In the genomic region with DNA sequence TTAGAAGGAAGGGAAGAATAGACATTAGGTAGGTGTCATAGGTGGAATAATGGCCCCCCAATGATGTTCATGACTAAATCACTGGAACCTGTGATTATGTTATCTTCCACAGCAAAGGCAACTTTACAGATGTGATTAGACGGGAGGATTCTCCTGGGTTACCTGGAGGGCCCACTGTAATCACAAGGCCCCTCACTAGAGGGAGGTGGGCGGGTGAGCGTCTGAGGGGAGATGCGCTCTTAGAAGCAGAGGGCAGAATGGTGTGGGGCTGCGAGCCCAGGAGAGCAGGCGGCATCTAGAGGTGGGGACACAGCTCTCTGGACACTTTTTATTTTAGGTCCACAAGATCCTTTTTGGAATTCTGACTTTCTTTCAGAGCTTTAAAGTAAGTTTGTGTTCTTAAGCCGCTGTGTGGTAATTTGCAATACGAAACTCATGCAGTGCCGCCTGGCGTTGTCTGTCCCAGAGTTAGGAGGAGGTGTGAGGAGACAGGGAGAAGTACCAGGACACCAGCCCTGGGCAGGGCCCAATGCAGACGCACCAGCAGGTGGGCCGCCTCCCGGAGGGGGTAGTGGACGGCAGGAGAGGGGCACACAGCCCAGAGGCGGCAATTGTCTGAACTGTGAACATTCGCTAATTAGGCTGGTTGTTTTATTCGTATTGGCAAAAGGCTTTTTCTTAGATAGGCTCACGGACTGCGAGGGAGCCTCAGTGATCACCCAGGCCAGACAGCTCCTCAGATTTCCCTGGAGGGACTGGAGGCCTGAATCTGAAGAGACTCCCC, we compare ENCODE assay signal across 33 cellular contexts.
"Had no signal": no experiment of that assay in that cellular context is flagged by ENCODE, and none has a peak within 500 bp of the region (broad histone marks: within the 10 kb centered on the region; RNA-seq: fewer than 3 reads in every experiment).

No MANE protein-coding gene starts in this region.

- H3K36me3 ChIP-seq: adrenal gland, heart left ventricle, WERI-Rb-1 had no signal

- H3K27ac ChIP-seq: adrenal gland, body of pancreas, heart left ventricle, WERI-Rb-1 had no signal

- H3K9me3 ChIP-seq: adrenal gland, body of pancreas, heart left ventricle had no signal

- H3K27me3 ChIP-seq: body of pancreas had no signal

- H3K4me1 ChIP-seq: adrenal gland had no signal

- DNase-seq: activated CD4-positive, alpha-beta memory T cell treated with anti-CD3 and anti-CD28 coated beads, Interleukin-2, amount 10 ng/mL, durations not matched to agents 7 days and 5 days; activated CD4-positive, alpha-beta T cell treated with anti-CD3 and anti-CD28 coated beads for 36 hours; activated CD4-positive, alpha-beta T cell treated with anti-CD3 and anti-CD28 coated beads, Interleukin-2, amount 10 ng/mL, durations not matched to agents 7 days and 5 days; activated CD4-positive, alpha-beta T cell treated with anti-CD3 and anti-CD28 coated beads, Interleukin-2, amount 50 U/mL, for 4 hours; activated CD4-positive, CD25-positive, alpha-beta regulatory T cell; activated CD4-positive, CD25-positive, alpha-beta regulatory T cell treated with anti-CD3 and anti-CD28 coated beads, Interleukin-2, amount 50 U/mL, for 72 hours; activated CD8-positive, alpha-beta memory T cell treated with anti-CD3 and anti-CD28 coated beads, Interleukin-2, amount 50 U/mL, for 48 hours; activated gamma-delta T cell treated with Interleukin-2 at 50 U/mL for 16 hours; activated naive CD4-positive, alpha-beta T cell treated with Interleukin-2 at 50 U/mL for 16 hours; activated naive CD8-positive, alpha-beta T cell treated with anti-CD3 and anti-CD28 coated beads for 36 hours; activated naive CD8-positive, alpha-beta T cell treated with anti-CD3 and anti-CD28 coated beads, Interleukin-2, amount 50 U/mL, for 24 hours; activated T-cell treated with anti-CD3 and anti-CD28 coated beads for 4 hours; activated T-cell treated with anti-CD3 and anti-CD28 coated beads, Interleukin-2, amount 50 U/mL, for 24 hours; activated T-cell treated with anti-CD3 and anti-CD28 coated beads, Interleukin-2, amount 50 U/mL, for 72 hours; adrenal gland; amygdala; aorta; body of pancreas; caudate nucleus; effector memory CD4-positive, alpha-beta T cell; endodermal cell; foreskin fibroblast; glutamatergic neuron; heart left ventricle; T-helper 1 cell; T-helper 17 cell; T1000; WERI-Rb-1 had no signal

- H3K9me3 Mint-ChIP-seq: activated CD4-positive, alpha-beta memory T cell treated with anti-CD3 and anti-CD28 coated beads, Interleukin-2, amount 10 ng/mL, durations not matched to agents 7 days and 5 days; activated CD4-positive, alpha-beta T cell treated with anti-CD3 and anti-CD28 coated beads, Interleukin-2, amount 10 ng/mL, durations not matched to agents 7 days and 5 days; activated naive CD4-positive, alpha-beta T cell treated with anti-CD3 and anti-CD28 coated beads, Interleukin-2, amount 50 U/mL, for 24 hours; activated naive CD8-positive, alpha-beta T cell treated with anti-CD3 and anti-CD28 coated beads for 36 hours; activated naive CD8-positive, alpha-beta T cell treated with anti-CD3 and anti-CD28 coated beads, Interleukin-2, amount 50 U/mL, for 24 hours; activated T-cell treated with anti-CD3 and anti-CD28 coated beads, Interleukin-2, amount 50 U/mL, for 24 hours; activated T-cell treated with anti-CD3 and anti-CD28 coated beads, Interleukin-2, amount 50 U/mL, for 72 hours; T-helper 2 cell treated with Interferon-gamma antibody and Interleukin-4, amounts not matched to agents 5 μg/mL and 100 μg/mL, for 36 hours had no signal

- H3K36me3 Mint-ChIP-seq: activated naive CD4-positive, alpha-beta T cell treated with anti-CD3 and anti-CD28 coated beads, Interleukin-2, amount 50 U/mL, for 24 hours; activated naive CD8-positive, alpha-beta T cell treated with anti-CD3 and anti-CD28 coated beads for 36 hours had no signal

- H3K4me3 ChIP-seq: adrenal gland, body of pancreas, heart left ventricle had no signal

- FAIRE-seq: colon, frontal cortex had no signal

- ATAC-seq: activated CD4-positive, alpha-beta T cell treated with anti-CD3 and anti-CD28 coated beads for 36 hours; activated naive CD8-positive, alpha-beta T cell treated with anti-CD3 and anti-CD28 coated beads, Interleukin-2, amount 50 U/mL, for 24 hours; activated T-cell treated with anti-CD3 and anti-CD28 coated beads, Interleukin-2, amount 50 U/mL, for 72 hours; body of pancreas; esophagus mucosa; heart left ventricle; T-helper 17 cell had no signal

- H3K27ac Mint-ChIP-seq: activated CD4-positive, alpha-beta memory T cell treated with anti-CD3 and anti-CD28 coated beads, Interleukin-2, amount 10 ng/mL, durations not matched to agents 7 days and 5 days; activated CD4-positive, alpha-beta T cell treated with anti-CD3 and anti-CD28 coated beads for 36 hours; activated CD4-positive, alpha-beta T cell treated with anti-CD3 and anti-CD28 coated beads, Interleukin-2, amount 10 ng/mL, durations not matched to agents 7 days and 5 days; activated naive CD4-positive, alpha-beta T cell treated with anti-CD3 and anti-CD28 coated beads, Interleukin-2, amount 50 U/mL, for 24 hours; activated naive CD8-positive, alpha-beta T cell treated with anti-CD3 and anti-CD28 coated beads for 36 hours; activated naive CD8-positive, alpha-beta T cell treated with anti-CD3 and anti-CD28 coated beads, Interleukin-2, amount 50 U/mL, for 24 hours; activated T-cell treated with anti-CD3 and anti-CD28 coated beads, Interleukin-2, amount 50 U/mL, for 24 hours; activated T-cell treated with anti-CD3 and anti-CD28 coated beads, Interleukin-2, amount 50 U/mL, for 72 hours; endodermal cell; T-helper 17 cell; T-helper 2 cell treated with Interferon-gamma antibody and Interleukin-4, amounts not matched to agents 5 μg/mL and 100 μg/mL, for 36 hours had no signal

- H3K4me1 Mint-ChIP-seq: activated CD4-positive, alpha-beta memory T cell treated with anti-CD3 and anti-CD28 coated beads, Interleukin-2, amount 10 ng/mL, durations not matched to agents 7 days and 5 days; activated CD4-positive, alpha-beta T cell treated with anti-CD3 and anti-CD28 coated beads for 36 hours; activated CD4-positive, alpha-beta T cell treated with anti-CD3 and anti-CD28 coated beads, Interleukin-2, amount 10 ng/mL, durations not matched to agents 7 days and 5 days; activated naive CD4-positive, alpha-beta T cell treated with anti-CD3 and anti-CD28 coated beads, Interleukin-2, amount 50 U/mL, for 24 hours; activated naive CD8-positive, alpha-beta T cell treated with anti-CD3 and anti-CD28 coated beads, Interleukin-2, amount 50 U/mL, for 24 hours; T-helper 17 cell had no signal

- H3K4me3 Mint-ChIP-seq: activated CD4-positive, alpha-beta memory T cell treated with anti-CD3 and anti-CD28 coated beads, Interleukin-2, amount 10 ng/mL, durations not matched to agents 7 days and 5 days; activated CD4-positive, alpha-beta T cell treated with anti-CD3 and anti-CD28 coated beads for 36 hours; activated CD4-positive, alpha-beta T cell treated with anti-CD3 and anti-CD28 coated beads, Interleukin-2, amount 10 ng/mL, durations not matched to agents 7 days and 5 days; activated naive CD4-positive, alpha-beta T cell treated with anti-CD3 and anti-CD28 coated beads, Interleukin-2, amount 50 U/mL, for 24 hours; activated naive CD8-positive, alpha-beta T cell treated with anti-CD3 and anti-CD28 coated beads for 36 hours; activated naive CD8-positive, alpha-beta T cell treated with anti-CD3 and anti-CD28 coated beads, Interleukin-2, amount 50 U/mL, for 24 hours; activated T-cell treated with anti-CD3 and anti-CD28 coated beads, Interleukin-2, amount 50 U/mL, for 24 hours; activated T-cell treated with anti-CD3 and anti-CD28 coated beads, Interleukin-2, amount 50 U/mL, for 72 hours; endodermal cell; T-helper 17 cell; T-helper 2 cell treated with Interferon-gamma antibody and Interleukin-4, amounts not matched to agents 5 μg/mL and 100 μg/mL, for 36 hours had no signal
